In genomic region chr6:11389977-11390376, GRCh38 we compare ENCODE assay signal across 13 cellular contexts.
A peak's percentile ranks its signal among the peaks of the same experiment; 100 is the strongest.
DNase-seq lines count a peak whose midpoint lies in the region; TF ChIP-seq lines count a peak whose summit lies in the region.
"Had no signal": no experiment of that assay in that cellular context is flagged by ENCODE, and none has a peak within 500 bp of the region (broad histone marks: within the 10 kb centered on the region; RNA-seq: fewer than 3 reads in every experiment).

No MANE protein-coding gene starts in this region.

- no peaks in the 10 kb centered on the region for H3K27me3 ChIP-seq in SJSA1 (replicated peaks)
- H3K27me3 ChIP-seq in trophoblast cell (ENCODE audit: insufficient read depth, low read length) = no peaks in the 10 kb centered on the region
- no peaks in the 10 kb centered on the region for H3K27me3 ChIP-seq in stomach
- H3K27me3 ChIP-seq: transverse colon had no signal

- no peak overlapping the region for H4K12ac ChIP-seq in trophoblast cell (ENCODE audit: low read depth, low read length)

- H3K23ac ChIP-seq in trophoblast cell (ENCODE audit: low read length) = no peak overlapping the region

- H3K79me2 ChIP-seq in trophoblast cell (ENCODE audit: control insufficient read depth, insufficient read depth, low read length, poor library complexity) = no peaks in the 10 kb centered on the region

- TF ChIP-seq CTCF in fibroblast of the aortic adventitia (IDR thresholded peaks at IDR 0.05; ENCODE audit: insufficient read depth, low read length) (no peak), stomach (IDR thresholded peaks at IDR 0.05) (no peak)

- H3K4me3 ChIP-seq in SJSA1 (no peak overlapping the region), fibroblast of the aortic adventitia (ENCODE audit: low read depth, low read length) (no peak overlapping the region), trophoblast cell (ENCODE audit: low read depth, low read length) (no peak overlapping the region), stomach (no peak overlapping the region)
- H3K4me3 ChIP-seq: cardiac muscle cell, transverse colon had no signal

- DNase-seq in DMS79 treated with DMSO at 0.1 percent for 48 hours (lab: John Stamatoyannopoulos, UW) = peak; percentile 13
- DNase-seq in SJSA1 (ENCODE audit: low read depth in 1 of 2, low spot score in 2 of 2) = peak; percentile 57 to 65
- peak; percentile 26 for DNase-seq in fibroblast of the aortic adventitia (ENCODE audit: low read depth)
- DNase-seq in trophoblast cell = peak; percentile 85 to 98
- no peak for DNase-seq in anterior cingulate cortex (lab: John Stamatoyannopoulos, UW)
- DNase-seq in activated CD8-positive, alpha-beta memory T cell treated with anti-CD3 and anti-CD28 coated beads, Interleukin-2, amount 50 U/mL, for 4 hours = no peak
- no peak for DNase-seq in GDM1 (lab: John Stamatoyannopoulos, UW)
- DNase-seq in stomach = no peak
- DNase-seq: activated naive CD4-positive, alpha-beta T cell; NCI-H187; NCI-H524 treated with DMSO at 0.1 percent for 48 hours; transverse colon had no signal

- no peaks in the 10 kb centered on the region; the same call in 1 of the 2 replicates for H3K9me3 ChIP-seq in SJSA1 (replicated peaks)
- H3K9me3 ChIP-seq in trophoblast cell (ENCODE audit: insufficient read depth, low read depth, low read length) = peaks cover 1% of the 10 kb centered on the region
- H3K9me3 ChIP-seq in stomach = no peaks in the 10 kb centered on the region
- H3K9me3 ChIP-seq: transverse colon had no signal

- H2AK5ac ChIP-seq in trophoblast cell (ENCODE audit: low read length) = no peak overlapping the region

- no peak overlapping the region for H2BK12ac ChIP-seq in trophoblast cell (ENCODE audit: low read length)

- H2AFZ ChIP-seq in trophoblast cell (ENCODE audit: insufficient read depth, low read length, poor library complexity) = no peak overlapping the region

- no peak overlapping the region for H3K4ac ChIP-seq in trophoblast cell (ENCODE audit: low read depth, low read length)

- H3K9ac ChIP-seq in trophoblast cell (ENCODE audit: low read length) = no peak overlapping the region

- no peak overlapping the region for H2BK120ac ChIP-seq in trophoblast cell (ENCODE audit: insufficient read depth, low read length, poor library complexity)

- TF ChIP-seq POLR2A in stomach (IDR thresholded peaks at IDR 0.05) = no peak

- H3K27ac ChIP-seq in SJSA1 = peak overlapping the region; percentile 80
- peak overlapping the region; percentile 76 for H3K27ac ChIP-seq in trophoblast cell (ENCODE audit: low read depth, low read length)
- peak overlapping the region in 2 of 5 donors; percentile 40 to 53 for H3K27ac ChIP-seq in stomach
- H3K27ac ChIP-seq: cardiac muscle cell, transverse colon had no signal

- H3K14ac ChIP-seq in trophoblast cell (ENCODE audit: low read length) = no peak overlapping the region

- H3K79me1 ChIP-seq in trophoblast cell (ENCODE audit: low read length) = peaks cover 6% of the 10 kb centered on the region

- H3K4me2 ChIP-seq in trophoblast cell (ENCODE audit: low read length) = peak overlapping the region; percentile 52

- H3K4me1 ChIP-seq in SJSA1 (replicated peaks) = peaks cover 55% of the 10 kb centered on the region
- H3K4me1 ChIP-seq in trophoblast cell (ENCODE audit: control insufficient read depth in 1 of 2, insufficient read depth in 2 of 2, low read length in 2 of 2) = peaks cover 8 to 17% of the 10 kb centered on the region in 2 experiments
- H3K4me1 ChIP-seq in stomach = peaks cover 0 to 19% (median 3%) of the 10 kb centered on the region in 4 donors

- no peak overlapping the region for H4K8ac ChIP-seq in trophoblast cell (ENCODE audit: low read depth, low read length)

- no peak overlapping the region for H4K91ac ChIP-seq in trophoblast cell (ENCODE audit: low read depth, low read length)

- no peak overlapping the region for H2BK5ac ChIP-seq in trophoblast cell (ENCODE audit: low read depth, low read length, poor library complexity)

- TF ChIP-seq EP300 in stomach (IDR thresholded peaks at IDR 0.05) = no peak

- intact Hi-C loops in stomach (cut with DNase I; ENCODE audit: low total_unique reads) = no loop called here

- WGBS in trophoblast cell (ENCODE audit: extremely low coverage, insufficient coverage, insufficient read length) = no CpG with 5 or more reads among the region's 7 CpGs
- 52 to 61% (median 57%) methylated on average over 7 of the region's 7 CpGs for WGBS in stomach, 5 donors

- H3K36me3 ChIP-seq in SJSA1 (no peaks in the 10 kb centered on the region), trophoblast cell (ENCODE audit: control insufficient read depth in 1 of 2, insufficient read depth in 2 of 2, low read length in 2 of 2) (no peaks in the 10 kb centered on the region), stomach (no peaks in the 10 kb centered on the region)
- H3K36me3 ChIP-seq: cardiac muscle cell, transverse colon had no signal

- H3K18ac ChIP-seq in trophoblast cell (ENCODE audit: low read length) = no peak overlapping the region

Comparison
In these comparisons a context has a peak if more than half of its experiments do, and no peak if none do; other contexts are left out.
1. DNase-seq: peak in DMS79 treated with DMSO at 0.1 percent for 48 hours (single experiment), SJSA1 (2 of 2), fibroblast of the aortic adventitia (single experiment) and trophoblast cell (2 of 2); none in anterior cingulate cortex (0 of 58), activated CD8-positive, alpha-beta memory T cell treated with anti-CD3 and anti-CD28 coated beads, Interleukin-2, amount 50 U/mL, for 4 hours (single experiment), GDM1 (single experiment) and stomach (single experiment).